ENCODE assay signal across 8 cellular contexts in genomic region chr3:20043398-20043797, GRCh38. TPM values are rescaled to one million over a fixed set of nuclear protein-coding genes. Genes with fewer than 3 reads are reported as not detected.
DNase-seq lines count a peak whose midpoint lies in the region; ATAC-seq and TF ChIP-seq lines count a peak whose summit lies in the region.

No MANE protein-coding gene starts in this region.

- peak overlapping the region in 1 of 2 donors; percentile 53 for H3K9ac ChIP-seq in liver (ENCODE audit: low read depth in 1 of 2, low read length in 2 of 2)

- H3K9me3 ChIP-seq in liver (ENCODE audit: control insufficient read depth in 4 of 4, low read length in 3 of 4): no peaks in the 10 kb centered on the region

- in situ Hi-C loops in SK-MEL-5 (cut with HindIII; ENCODE audit: low pct_unique_long_range_greater_than_20kb, low sequenced_read_pairs): no loop called here

- peaks cover 63% of the 10 kb centered on the region for H3K36me3 Mint-ChIP-seq in stimulated activated effector memory CD8-positive, alpha-beta T cell treated with anti-CD3 and anti-CD28 coated beads, Interleukin-12 subunit alpha, Interleukin-12 subunit beta, amount 100 ng/mL, for 72 hours

- peak overlapping the region in 2 of 3 donors; percentile 7 to 27 for H3K4me3 ChIP-seq in liver (ENCODE audit: low read depth in 1 of 3, low read length in 3 of 3)

- ATAC-seq in HG02678 (IDR thresholded peaks at IDR 0.05; ENCODE audit: unreplicated experiment): peak; percentile 28
- ATAC-seq in stimulated activated effector memory CD8-positive, alpha-beta T cell treated with anti-CD3 and anti-CD28 coated beads, Interleukin-12 subunit alpha, Interleukin-12 subunit beta, amount 100 ng/mL, for 72 hours: no peak

- DNase-seq in GM03348 (ENCODE audit: low spot score) (peak; percentile 25), SK-MEL-5 (ENCODE audit: low read depth, low spot score) (peak; percentile 57), astrocyte of the hippocampus (ENCODE audit: low read depth, low spot score) (peak; percentile 46), T1000 (lab: John Stamatoyannopoulos, UW) (no peak), NCI-H524 treated with DMSO at 0.1 percent for 48 hours (lab: John Stamatoyannopoulos, UW) (no peak)
- DNase-seq in stimulated activated effector memory CD8-positive, alpha-beta T cell treated with anti-CD3 and anti-CD28 coated beads, Interleukin-12 subunit alpha, Interleukin-12 subunit beta, amount 100 ng/mL, for 72 hours (ENCODE audit: low spot score in 2 of 2): peak; percentile 10 to 72

- H3K9me3 Mint-ChIP-seq in stimulated activated effector memory CD8-positive, alpha-beta T cell treated with anti-CD3 and anti-CD28 coated beads, Interleukin-12 subunit alpha, Interleukin-12 subunit beta, amount 100 ng/mL, for 72 hours: no peaks in the 10 kb centered on the region

- H3K4me1 Mint-ChIP-seq in stimulated activated effector memory CD8-positive, alpha-beta T cell treated with anti-CD3 and anti-CD28 coated beads, Interleukin-12 subunit alpha, Interleukin-12 subunit beta, amount 100 ng/mL, for 72 hours: peaks cover 63% of the 10 kb centered on the region

- TF ChIP-seq CTCF in liver (IDR thresholded peaks at IDR 0.05; ENCODE audit: low read depth, low read length, missing input control): no peak

- WGBS in liver: 17% methylated on average over 4 of the region's 4 CpGs

- no peaks in the 10 kb centered on the region for H3K36me3 ChIP-seq in liver (ENCODE audit: control insufficient read depth in 4 of 4, insufficient read depth in 3 of 4, low read depth in 1 of 4, low read length in 3 of 4)

- peak overlapping the region; percentile 97 for H3K4me3 Mint-ChIP-seq in stimulated activated effector memory CD8-positive, alpha-beta T cell treated with anti-CD3 and anti-CD28 coated beads, Interleukin-12 subunit alpha, Interleukin-12 subunit beta, amount 100 ng/mL, for 72 hours

- H3K27me3 ChIP-seq in liver (ENCODE audit: control insufficient read depth in 4 of 4, insufficient read depth in 4 of 4, low read length in 3 of 4): no peaks in the 10 kb centered on the region

- peaks cover 6 to 50% (median 40%) of the 10 kb centered on the region in 4 donors for H3K4me1 ChIP-seq in liver (ENCODE audit: control insufficient read depth in 4 of 4, insufficient read depth in 4 of 4, low read length in 3 of 4)

- peak; percentile 18 to 51 for TF ChIP-seq RAD21 in liver (IDR thresholded peaks at IDR 0.05)

- peak overlapping the region; percentile 55 to 85 for H3K27ac ChIP-seq in liver (ENCODE audit: low read depth in 1 of 2, low read length in 2 of 2)

- H3K27ac Mint-ChIP-seq in stimulated activated effector memory CD8-positive, alpha-beta T cell treated with anti-CD3 and anti-CD28 coated beads, Interleukin-12 subunit alpha, Interleukin-12 subunit beta, amount 100 ng/mL, for 72 hours: peak overlapping the region; percentile 92

TF ChIP-seq in liver, 16 proteins besides CTCF, POLR2A, EP300 and RAD21:
- TF ChIP-seq HNF4G (IDR thresholded peaks at IDR 0.05) (peak; percentile 18), MAX (IDR thresholded peaks at IDR 0.05) (no peak), REST (IDR thresholded peaks at IDR 0.05) (no peak), JUND (IDR thresholded peaks at IDR 0.05) (peak in 1 of 2 donors; percentile 37), FOXA1 (IDR thresholded peaks at IDR 0.05) (no peak), YY1 (IDR thresholded peaks at IDR 0.05) (no peak), ATF3 (IDR thresholded peaks at IDR 0.05) (no peak), HNF4A (conservative IDR thresholded peaks at IDR 0.05) (peak; percentile 69 to 79), FOXA2 (IDR thresholded peaks at IDR 0.05) (no peak), SP1 (IDR thresholded peaks at IDR 0.05) (peak; percentile 36), RXRA (IDR thresholded peaks at IDR 0.05) (peak; percentile 87 to 89), EGR1 (IDR thresholded peaks at IDR 0.05; ENCODE audit: low read depth in 2 of 2) (peak in 1 of 2 donors; percentile 24), TAF1 (conservative IDR thresholded peaks at IDR 0.05) (no peak), GABPA (IDR thresholded peaks at IDR 0.05 in 1 of 2, conservative IDR thresholded peaks at IDR 0.05 in 1 of 2) (no peak), NR2F2 (IDR thresholded peaks at IDR 0.05) (peak; percentile 75)
- TF ChIP-seq, protein P1, sequence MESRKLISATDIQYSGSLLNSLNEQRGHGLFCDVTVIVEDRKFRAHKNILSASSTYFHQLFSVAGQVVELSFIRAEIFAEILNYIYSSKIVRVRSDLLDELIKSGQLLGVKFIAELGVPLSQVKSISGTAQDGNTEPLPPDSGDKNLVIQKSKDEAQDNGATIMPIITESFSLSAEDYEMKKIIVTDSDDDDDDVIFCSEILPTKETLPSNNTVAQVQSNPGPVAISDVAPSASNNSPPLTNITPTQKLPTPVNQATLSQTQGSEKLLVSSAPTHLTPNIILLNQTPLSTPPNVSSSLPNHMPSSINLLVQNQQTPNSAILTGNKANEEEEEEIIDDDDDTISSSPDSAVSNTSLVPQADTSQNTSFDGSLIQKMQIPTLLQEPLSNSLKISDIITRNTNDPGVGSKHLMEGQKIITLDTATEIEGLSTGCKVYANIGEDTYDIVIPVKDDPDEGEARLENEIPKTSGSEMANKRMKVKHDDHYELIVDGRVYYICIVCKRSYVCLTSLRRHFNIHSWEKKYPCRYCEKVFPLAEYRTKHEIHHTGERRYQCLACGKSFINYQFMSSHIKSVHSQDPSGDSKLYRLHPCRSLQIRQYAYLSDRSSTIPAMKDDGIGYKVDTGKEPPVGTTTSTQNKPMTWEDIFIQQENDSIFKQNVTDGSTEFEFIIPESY (IDR thresholded peaks at IDR 0.05): no peak
TF ChIP-seq in liver: peak in this region for 7.

RNA-seq across cellular contexts. Expression of gene KAT2B, which starts 3.2 kb away (rescaled TPM):
- total RNA-seq in SK-MEL-5 (2014; rRNA removed; shearing (Covaris generic)): 31.8 and 33.6 TPM in 2 replicates
- 49.7 and 70.8 TPM in 2 replicates for polyA plus RNA-seq in SK-MEL-5 (2015; cell fraction: cytosol; rRNA removed)
- polyA plus RNA-seq in SK-MEL-5 (2015; cell fraction: nucleus; rRNA removed): 84.9 and 100 TPM in 2 replicates
- 10 to 100 TPM; 20.6 to 58.5 TPM for total RNA-seq in liver
- polyA plus RNA-seq in liver: 10 to 100 TPM in 1 of 2 donors, 1 to 10 TPM in 1; 7.5 to 12.0 TPM

RNA-seq across cellular contexts. Expression of gene PP2D1, which starts 31.3 kb away (rescaled TPM):
- total RNA-seq in SK-MEL-5 (2014; rRNA removed; shearing (Covaris generic)): not detected in 2 replicates
- polyA plus RNA-seq in SK-MEL-5 (2015; cell fraction: cytosol; rRNA removed): not detected in 2 replicates
- polyA plus RNA-seq in SK-MEL-5 (2015; cell fraction: nucleus; rRNA removed): not detected in 2 replicates
- not detected for total RNA-seq in liver
- under 1 TPM in 1 of 2 donors, not detected in 1; 0.31 TPM for polyA plus RNA-seq in liver

Comparison
In these comparisons a context has a peak if more than half of its experiments do, and no peak if none do; other contexts are left out.
1. DNase-seq: peak in GM03348 (single experiment), SK-MEL-5 (single experiment), astrocyte of the hippocampus (single experiment) and stimulated activated effector memory CD8-positive, alpha-beta T cell treated with anti-CD3 and anti-CD28 coated beads, Interleukin-12 subunit alpha, Interleukin-12 subunit beta, amount 100 ng/mL, for 72 hours (2 of 2); none in T1000 (single experiment) and NCI-H524 treated with DMSO at 0.1 percent for 48 hours (single experiment).